Comparison of ENCODE assay signal across 9 cellular contexts in genomic region chr15:72685301-72685924, GRCh38. TPM values are rescaled to one million over a fixed set of nuclear protein-coding genes. Genes with fewer than 3 reads are reported as not detected.
DNase-seq lines count a peak whose midpoint lies in the region; ATAC-seq, FAIRE-seq and TF ChIP-seq lines count a peak whose summit lies in the region.
"Had no signal": no experiment of that assay in that cellular context is flagged by ENCODE, and none has a peak within 500 bp of the region (broad histone marks: within the 10 kb centered on the region; RNA-seq: fewer than 3 reads in every experiment).

No MANE protein-coding gene starts in this region.

- H2AFZ ChIP-seq in smooth muscle cell (ENCODE audit: low read depth): peak overlapping the region; percentile 93

- H3K4me3 ChIP-seq in H7 (ENCODE audit: insufficient read depth, low read depth, low read length): peak overlapping the region; percentile 56
- H3K4me3 ChIP-seq in right atrium auricular region: peak overlapping the region; percentile 59 to 68
- H3K4me3 ChIP-seq in smooth muscle cell: peak overlapping the region; percentile 71

- peak overlapping the region; percentile 87 for H3K4me2 ChIP-seq in smooth muscle cell

- no peaks in the 10 kb centered on the region for H3F3A ChIP-seq in smooth muscle cell (ENCODE audit: low read depth)

- peaks cover 8% of the 10 kb centered on the region for H3K36me3 Mint-ChIP-seq in activated B cell treated with CpG ODN at 0.5 μM for 24 hours (ENCODE audit: low read depth)

- POLR2A ChIA-PET in activated B cell treated with CpG ODN at 0.5 μM for 24 hours (lab: Charles Lee): interaction anchor here (0.6 to 2.1 kb wide), 8 partner anchors 11 to 457 kb away, joined by 3 to 15 read pairs (median 5); partner anchors contain the start of genes ADPGK and HEXA

- no peaks in the 10 kb centered on the region for H3K27me3 Mint-ChIP-seq in activated B cell treated with CpG ODN at 0.5 μM for 24 hours

- H4K20me1 ChIP-seq in smooth muscle cell (ENCODE audit: low read depth): peaks cover under 1% of the 10 kb centered on the region

- peak overlapping the region; percentile 70 for H3K9ac ChIP-seq in smooth muscle cell (ENCODE audit: low read depth)

- no peak for TF ChIP-seq POLR2A in H54 (IDR thresholded peaks at IDR 0.05; ENCODE audit: low read depth, low read length)

- CTCF ChIA-PET in activated B cell treated with CpG ODN at 0.5 μM for 24 hours (lab: Charles Lee): interaction anchor here (0.6 to 2.1 kb wide), 2 partner anchors 15 to 620 kb away, joined by 3 to 6 read pairs; no protein-coding TSS in a partner anchor

- H3K9me3 ChIP-seq in right atrium auricular region (no peaks in the 10 kb centered on the region), smooth muscle cell (replicated peaks; ENCODE audit: low read depth) (no peaks in the 10 kb centered on the region)

- FAIRE-seq in H54 (lab: Jason Lieb, UNC): no peak
- FAIRE-seq: TTC549 had no signal

- peak overlapping the region; percentile 97 for H3K4me3 Mint-ChIP-seq in activated B cell treated with CpG ODN at 0.5 μM for 24 hours

- H3K27ac ChIP-seq in right atrium auricular region (peak overlapping the region; percentile 84 to 89), smooth muscle cell (ENCODE audit: low read depth) (peak overlapping the region; percentile 87)

- peak overlapping the region; percentile 93 for H3K27ac Mint-ChIP-seq in activated B cell treated with CpG ODN at 0.5 μM for 24 hours

- WGBS in smooth muscle cell (ENCODE audit: low lambda C conversion rate): 23% methylated on average over 23 of the region's 23 CpGs

- ATAC-seq in activated B cell treated with CpG ODN at 0.5 μM for 24 hours (ENCODE audit: low read depth): no peak
- ATAC-seq in HG02981 (IDR thresholded peaks at IDR 0.05; ENCODE audit: unreplicated experiment): no peak
- no peak for ATAC-seq in HG03520 (IDR thresholded peaks at IDR 0.05; ENCODE audit: unreplicated experiment)
- no peak for ATAC-seq in HG02623 (IDR thresholded peaks at IDR 0.05; ENCODE audit: unreplicated experiment)

- H3K36me3 ChIP-seq in H7 (replicated peaks; ENCODE audit: control insufficient read depth, insufficient read depth, low read length) (no peaks in the 10 kb centered on the region), right atrium auricular region (no peaks in the 10 kb centered on the region), smooth muscle cell (ENCODE audit: low read depth) (no peaks in the 10 kb centered on the region)

- DNase-seq in H7: no peak
- no peak for DNase-seq in activated B cell treated with CpG ODN at 0.5 μM for 24 hours
- DNase-seq in right atrium auricular region (ENCODE audit: low spot score): no peak
- no peak for DNase-seq in smooth muscle cell (lab: John Stamatoyannopoulos, UW; ENCODE audit: unreplicated experiment)
- DNase-seq in H54 (ENCODE audit: insufficient read length, low spot score): no peak

- H3K4me1 ChIP-seq in right atrium auricular region: no peaks in the 10 kb centered on the region
- peaks cover 6% of the 10 kb centered on the region for H3K4me1 ChIP-seq in smooth muscle cell (ENCODE audit: low read depth)

- H3K27me3 ChIP-seq in H7 (ENCODE audit: control insufficient read depth, insufficient read depth, low read length): no peaks in the 10 kb centered on the region
- H3K27me3 ChIP-seq in right atrium auricular region: no peaks in the 10 kb centered on the region
- H3K27me3 ChIP-seq in smooth muscle cell (ENCODE audit: low read depth): peaks cover 4% of the 10 kb centered on the region

- TF ChIP-seq CTCF in activated B cell treated with CpG ODN at 0.5 μM for 24 hours (IDR thresholded peaks at IDR 0.05) (no peak), right atrium auricular region (IDR thresholded peaks at IDR 0.05) (no peak), smooth muscle cell (IDR thresholded peaks at IDR 0.05; ENCODE audit: borderline replicate concordance, insufficient read depth, poor library complexity, severe bottlenecking) (no peak)

- intact Hi-C loops in activated B cell treated with CpG ODN at 0.5 μM for 24 hours (cut with micrococcal nuclease): loop anchor here (5.0 kb wide), 4 partner anchors 213 to 413 kb away; partner anchors contain the start of genes ARIH1, CELF6, NEO1 and PARP6

- H3K79me2 ChIP-seq in smooth muscle cell (ENCODE audit: low read depth): peaks cover 22% of the 10 kb centered on the region

- H3K4me1 Mint-ChIP-seq in activated B cell treated with CpG ODN at 0.5 μM for 24 hours: peaks cover 18% of the 10 kb centered on the region

- no peaks in the 10 kb centered on the region for H3K9me3 Mint-ChIP-seq in activated B cell treated with CpG ODN at 0.5 μM for 24 hours

RNA-seq across cellular contexts. Expression of gene HIGD2B, which starts 0.6 kb away (rescaled TPM):
- total RNA-seq in H7 (2014; rRNA removed; shearing (Covaris generic)): 0.17 and 0.30 TPM in 2 replicates
- total RNA-seq in activated B cell treated with CpG ODN at 0.5 μM for 24 hours (0.20 and 0.55 TPM in 2 replicates), right atrium auricular region (not detected), smooth muscle cell (not detected in 2 replicates)
- polyA plus RNA-seq in smooth muscle cell: 0.37 TPM in 1 of 2 replicates, not detected in the other

RNA-seq across cellular contexts. Expression of gene BBS4, which starts 0.6 kb away (rescaled TPM):
- 55.1 and 69.1 TPM in 2 replicates for total RNA-seq in H7 (2014; rRNA removed; shearing (Covaris generic))
- total RNA-seq in activated B cell treated with CpG ODN at 0.5 μM for 24 hours: 19.4 and 21.4 TPM in 2 replicates
- 10 to 100 TPM in 1 of 2 donors, 1 to 10 TPM in 1; 8.0 to 12.1 TPM for total RNA-seq in right atrium auricular region
- total RNA-seq in smooth muscle cell: 26.4 and 88.2 TPM in 2 replicates
- 23.0 and 31.2 TPM in 2 replicates for polyA plus RNA-seq in smooth muscle cell

RNA-seq across cellular contexts. Expression of gene GOLGA6B, which starts 30.9 kb away (rescaled TPM):
- total RNA-seq in H7 (2014; rRNA removed; shearing (Covaris generic)): 0.59 and 2.5 TPM in 2 replicates
- total RNA-seq in activated B cell treated with CpG ODN at 0.5 μM for 24 hours: not detected in 2 replicates
- total RNA-seq in right atrium auricular region: not detected
- not detected in 2 replicates for total RNA-seq in smooth muscle cell
- polyA plus RNA-seq in smooth muscle cell: not detected in 2 replicates
